9 cellular contexts compared by ENCODE assay signal in genomic region chr7:44583145-44583544, GRCh38. TPM values are rescaled to one million over a fixed set of nuclear protein-coding genes. Genes with fewer than 3 reads are reported as not detected.
DNase-seq lines count a peak whose midpoint lies in the region; ATAC-seq and TF ChIP-seq lines count a peak whose summit lies in the region.
"Had no signal": no experiment of that assay in that cellular context is flagged by ENCODE, and none has a peak within 500 bp of the region (broad histone marks: within the 10 kb centered on the region; RNA-seq: fewer than 3 reads in every experiment).

No MANE protein-coding gene starts in this region.

- peaks cover 0 to 3% (median 0%) of the 10 kb centered on the region in 5 donors for H3K27me3 Mint-ChIP-seq in naive thymus-derived CD8-positive, alpha-beta T cell

- H2AFZ ChIP-seq in Loucy (ENCODE audit: low read length), result no peak overlapping the region

- peak overlapping the region; percentile 85 to 99 for H3K27ac ChIP-seq in coronary artery

- no peaks in the 10 kb centered on the region for H3K9me3 Mint-ChIP-seq in naive thymus-derived CD8-positive, alpha-beta T cell

- peaks cover 12% of the 10 kb centered on the region for H3K4me1 ChIP-seq in Loucy (ENCODE audit: insufficient read depth, low read length, poor library complexity, severe bottlenecking)

- TF ChIP-seq CTCF in AG09309 (IDR thresholded peaks at IDR 0.05; ENCODE audit: control insufficient read depth, insufficient read depth, low read depth, low read length, missing control alignments) (no peak), Loucy (conservative IDR thresholded peaks at IDR 0.05; ENCODE audit: low read length) (no peak), coronary artery (IDR thresholded peaks at IDR 0.05) (no peak)

- no peaks in the 10 kb centered on the region for H3K9me2 ChIP-seq in Loucy (replicated peaks; ENCODE audit: low read depth, low read length)

- no peaks in the 10 kb centered on the region for H3F3A ChIP-seq in Loucy (ENCODE audit: low read depth)

- peaks cover 3% of the 10 kb centered on the region for H4K20me1 ChIP-seq in Loucy (ENCODE audit: insufficient read depth, low read length, poor library complexity, severe bottlenecking)

- peaks cover 14 to 39% (median 36%) of the 10 kb centered on the region in 4 donors for H3K4me1 Mint-ChIP-seq in naive thymus-derived CD8-positive, alpha-beta T cell

- DNase-seq in AG09309 (ENCODE audit: low read depth) (no peak), coronary artery (ENCODE audit: low spot score) (no peak), DMS53 treated with DMSO at 0.1 percent for 48 hours (lab: John Stamatoyannopoulos, UW; ENCODE audit: unreplicated experiment) (no peak), iPS-NIHi11 (ENCODE audit: low spot score) (no peak), DMS 273 treated with DMSO at 0.1 percent for 48 hours (lab: John Stamatoyannopoulos, UW) (no peak)
- no peak for DNase-seq in naive thymus-derived CD8-positive, alpha-beta T cell
- DNase-seq: NCI-H1092 treated with DMSO at 0.1 percent for 48 hours had no signal

- no peaks in the 10 kb centered on the region for H3K27me3 ChIP-seq in Loucy (ENCODE audit: insufficient read depth, low read length, poor library complexity, severe bottlenecking)

- peak overlapping the region; percentile 86 for H3K4me2 ChIP-seq in Loucy (ENCODE audit: low read depth, low read length, poor library complexity, severe bottlenecking)

- H3K27ac Mint-ChIP-seq in naive thymus-derived CD8-positive, alpha-beta T cell, result peak overlapping the region; percentile 91 to 99 (median 98)

- peaks cover 12% of the 10 kb centered on the region; the same call in 1 of the 2 replicates for H3K36me3 ChIP-seq in Loucy (ENCODE audit: insufficient read depth, low read length)

- no peak for ATAC-seq in naive thymus-derived CD8-positive, alpha-beta T cell
- no peak for ATAC-seq in GM18520 (IDR thresholded peaks at IDR 0.05; ENCODE audit: unreplicated experiment)

- POLR2A ChIA-PET in naive thymus-derived CD8-positive, alpha-beta T cell (lab: Charles Lee), result interaction anchor here (1.0 to 4.7 kb wide), 9 partner anchors 11 to 418 kb away, joined by 4 to 64 read pairs (median 15); partner anchors contain the start of genes DDX56, H2AZ2, OGDH and PPIA

- H3K4me3 ChIP-seq in AG09309 (ENCODE audit: control insufficient read depth, low read depth, low read length) (peak overlapping the region; percentile 88), Loucy (ENCODE audit: low read length, poor library complexity, severe bottlenecking) (peak overlapping the region; percentile 95), coronary artery (peak overlapping the region; percentile 76)

- H3K36me3 Mint-ChIP-seq in naive thymus-derived CD8-positive, alpha-beta T cell, result peaks cover 0 to 33% (median 8%) of the 10 kb centered on the region in 3 donors

- peak overlapping the region; percentile 87 to 93 (median 91) for H3K4me3 Mint-ChIP-seq in naive thymus-derived CD8-positive, alpha-beta T cell

- peak overlapping the region; percentile 85 for H3K9ac ChIP-seq in Loucy (ENCODE audit: low read depth, low read length, poor library complexity, severe bottlenecking)

- peaks cover 31% of the 10 kb centered on the region for H3K79me2 ChIP-seq in Loucy (ENCODE audit: insufficient read depth, low read length)

- H3K9me3 ChIP-seq in Loucy (ENCODE audit: insufficient read depth, low read depth, low read length), result no peaks in the 10 kb centered on the region

RNA-seq across cellular contexts. Expression of gene TMED4, which starts 1.1 kb away (rescaled TPM):
- 100 to 1,000 TPM; 109 to 110 TPM for total RNA-seq in naive thymus-derived CD8-positive, alpha-beta T cell
- 10 to 100 TPM; 61.4 to 80.4 (median 71.8) TPM for polyA plus RNA-seq in naive thymus-derived CD8-positive, alpha-beta T cell

RNA-seq across cellular contexts. Expression of gene DDX56, which starts 9.4 kb away (rescaled TPM):
- 100 to 1,000 TPM; 123 to 129 TPM for total RNA-seq in naive thymus-derived CD8-positive, alpha-beta T cell
- 10 to 100 TPM; 25.3 to 48.2 (median 41.1) TPM for polyA plus RNA-seq in naive thymus-derived CD8-positive, alpha-beta T cell

RNA-seq across cellular contexts. Expression of gene OGDH, which starts 23.3 kb away (rescaled TPM):
- 10 to 100 TPM; 66.0 to 67.5 TPM for total RNA-seq in naive thymus-derived CD8-positive, alpha-beta T cell
- 10 to 100 TPM; 23.9 to 30.6 (median 25.6) TPM for polyA plus RNA-seq in naive thymus-derived CD8-positive, alpha-beta T cell

RNA-seq across cellular contexts. Expression of gene NPC1L1, which starts 42.0 kb away (rescaled TPM):
- under 1 TPM; 0.13 to 0.16 TPM for total RNA-seq in naive thymus-derived CD8-positive, alpha-beta T cell
- polyA plus RNA-seq in naive thymus-derived CD8-positive, alpha-beta T cell, result not detected
